24 cellular contexts compared by ENCODE assay signal in the genomic region with DNA sequence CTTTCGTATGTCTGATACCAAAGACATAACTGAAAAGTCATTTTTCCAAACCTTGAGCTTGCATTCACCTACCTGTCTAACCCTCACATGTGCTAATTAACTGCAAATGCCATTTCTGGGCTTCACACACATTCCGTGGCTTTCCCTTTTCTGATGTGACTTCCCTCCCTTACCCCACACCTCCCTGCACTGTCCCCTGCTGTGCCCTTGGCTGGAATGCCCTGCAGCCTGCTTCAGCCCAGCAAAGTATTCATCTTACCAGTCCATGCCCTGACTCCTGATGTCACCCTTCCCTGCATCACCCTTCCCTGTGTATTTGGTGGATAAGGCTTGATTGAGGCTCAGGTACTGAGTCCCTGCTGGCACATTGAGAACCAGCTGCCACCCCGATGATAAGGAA.
"Had no signal": no experiment of that assay in that cellular context is flagged by ENCODE, and none has a peak within 500 bp of the region (broad histone marks: within the 10 kb centered on the region; RNA-seq: fewer than 3 reads in every experiment).

No MANE protein-coding gene starts in this region.

- H3K9me3 ChIP-seq: body of pancreas, thyroid gland, upper lobe of right lung had no signal

- H3K27ac Mint-ChIP-seq: activated B cell treated with CpG ODN at 0.5 μM for 24 hours; activated naive CD4-positive, alpha-beta T cell treated with anti-CD3 and anti-CD28 coated beads for 36 hours; natural killer cell treated with Interleukin-12 subunit alpha and Interleukin-12 subunit beta and Interleukin-15 and Interleukin-18, amount 100 ng/mL, for 72 hours; stimulated activated naive CD8-positive, alpha-beta T cell treated with anti-CD3 and anti-CD28 coated beads, Interleukin-15, Interleukin-2, amounts not matched to agents 100 ng/mL and 50 ng/mL, for 24 hours; T-helper 1 cell treated with Interleukin-12 subunit alpha and Interleukin-12 subunit beta and Interleukin-4 antibody, amounts not matched to agents 30 μg/mL and 1 μg/mL, for 36 hours had no signal

- H3K9me3 Mint-ChIP-seq: activated B cell treated with CpG ODN at 0.5 μM for 24 hours; activated naive CD4-positive, alpha-beta T cell treated with anti-CD3 and anti-CD28 coated beads for 36 hours; natural killer cell treated with Interleukin-12 subunit alpha and Interleukin-12 subunit beta and Interleukin-15 and Interleukin-18, amount 100 ng/mL, for 72 hours; stimulated activated naive CD8-positive, alpha-beta T cell treated with anti-CD3 and anti-CD28 coated beads, Interleukin-15, Interleukin-2, amounts not matched to agents 100 ng/mL and 50 ng/mL, for 24 hours; T-helper 1 cell treated with Interleukin-12 subunit alpha and Interleukin-12 subunit beta and Interleukin-4 antibody, amounts not matched to agents 30 μg/mL and 1 μg/mL, for 36 hours had no signal

- H3K4me3 ChIP-seq: body of pancreas, hepatocyte, thyroid gland, upper lobe of right lung had no signal

- H3K4me1 ChIP-seq: thyroid gland, upper lobe of right lung had no signal

- H3K4me3 Mint-ChIP-seq: activated B cell treated with CpG ODN at 0.5 μM for 24 hours; activated naive CD4-positive, alpha-beta T cell treated with anti-CD3 and anti-CD28 coated beads for 36 hours; natural killer cell treated with Interleukin-12 subunit alpha and Interleukin-12 subunit beta and Interleukin-15 and Interleukin-18, amount 100 ng/mL, for 72 hours; stimulated activated naive CD8-positive, alpha-beta T cell treated with anti-CD3 and anti-CD28 coated beads, Interleukin-15, Interleukin-2, amounts not matched to agents 100 ng/mL and 50 ng/mL, for 24 hours; T-helper 1 cell treated with Interleukin-12 subunit alpha and Interleukin-12 subunit beta and Interleukin-4 antibody, amounts not matched to agents 30 μg/mL and 1 μg/mL, for 36 hours had no signal

- H3K27me3 ChIP-seq: body of pancreas, hepatocyte, thyroid gland, upper lobe of right lung had no signal

- DNase-seq: activated B cell treated with CpG ODN at 0.5 μM for 24 hours; activated CD4-positive, alpha-beta T cell treated with anti-CD3 and anti-CD28 coated beads for 4 hours; activated CD4-positive, alpha-beta T cell treated with anti-CD3 and anti-CD28 coated beads, Interleukin-2, amount 50 U/mL, for 48 hours; activated effector memory CD4-positive, alpha-beta T cell treated with Interleukin-2 at 50 U/mL for 16 hours; activated naive CD4-positive, alpha-beta T cell treated with anti-CD3 and anti-CD28 coated beads for 36 hours; activated T-cell treated with anti-CD3 and anti-CD28 coated beads, Interleukin-2, amount 50 U/mL, for 48 hours; anterior cingulate cortex; body of pancreas; caudate nucleus; dermis blood vessel endothelial cell; effector CD8-positive, alpha-beta T cell; glutamatergic neuron; right cardiac atrium; stimulated activated CD4-positive, alpha-beta T cell treated with anti-CD3 and anti-CD28 coated beads, Interleukin-12 subunit alpha, Interleukin-12 subunit beta, amount 100 ng/mL, for 4 hours; stimulated activated CD4-positive, alpha-beta T cell treated with anti-CD3 and anti-CD28 coated beads, Interleukin-4, amount 100 ng/mL, for 4 hours; substantia nigra; T1000; thyroid gland; upper lobe of right lung had no signal

- H3K4me1 Mint-ChIP-seq: activated B cell treated with CpG ODN at 0.5 μM for 24 hours had no signal

- ATAC-seq: body of pancreas; natural killer cell treated with Interleukin-12 subunit alpha and Interleukin-12 subunit beta and Interleukin-15 and Interleukin-18, amount 100 ng/mL, for 72 hours; right cardiac atrium; upper lobe of right lung had no signal

- H3K36me3 Mint-ChIP-seq: natural killer cell treated with Interleukin-12 subunit alpha and Interleukin-12 subunit beta and Interleukin-15 and Interleukin-18, amount 100 ng/mL, for 72 hours had no signal

- H3K27me3 Mint-ChIP-seq: activated B cell treated with CpG ODN at 0.5 μM for 24 hours; natural killer cell treated with Interleukin-12 subunit alpha and Interleukin-12 subunit beta and Interleukin-15 and Interleukin-18, amount 100 ng/mL, for 72 hours; stimulated activated naive CD8-positive, alpha-beta T cell treated with anti-CD3 and anti-CD28 coated beads, Interleukin-15, Interleukin-2, amounts not matched to agents 100 ng/mL and 50 ng/mL, for 24 hours had no signal

- H3K27ac ChIP-seq: body of pancreas, hepatocyte, parathyroid adenoma, thyroid gland, upper lobe of right lung had no signal
